8 cellular contexts compared by ENCODE assay signal in genomic region chr1:19643602-19644419, GRCh38. TPM values are rescaled to one million over a fixed set of nuclear protein-coding genes. Genes with fewer than 3 reads are reported as not detected.
DNase-seq lines count a peak whose midpoint lies in the region; ATAC-seq and TF ChIP-seq lines count a peak whose summit lies in the region.

TSS of gene NBL1 (plus strand) at chr1:19644311. CDS start at chr1:19655031, 10,720 bp downstream.

- DNase-seq in GM19238 (ENCODE audit: insufficient read length, low spot score): peak; percentile 60
- DNase-seq in NCI-H2196 (lab: John Stamatoyannopoulos, UW; ENCODE audit: unreplicated experiment): peak; percentile 74
- DNase-seq in activated T-cell treated with anti-CD3 and anti-CD28 coated beads for 4 hours: peak; percentile 61
- DNase-seq in epithelial cell of proximal tubule (ENCODE audit: low read depth): no peak
- peak; percentile 62 for DNase-seq in mucosa of gallbladder (ENCODE audit: low spot score)
- DNase-seq in stimulated activated CD8-positive, alpha-beta memory T cell treated with anti-CD3 and anti-CD28 coated beads, Interleukin-4, amount 100 ng/mL, for 4 hours (ENCODE audit: low read depth in 2 of 2, low spot score in 1 of 2): peak; percentile 29 to 60
- no peak for DNase-seq in pons (ENCODE audit: low spot score)

- H3K4me3 ChIP-seq in epithelial cell of proximal tubule (ENCODE audit: low read depth, low read length): peak within 1 kb of the TSS; percentile 69

- TF ChIP-seq CTCF in epithelial cell of proximal tubule (conservative IDR thresholded peaks at IDR 0.05; ENCODE audit: low read depth, low read length): no peak

- ATAC-seq in GM21360 (IDR thresholded peaks at IDR 0.05; ENCODE audit: unreplicated experiment): no peak

RNA-seq across cellular contexts. Expression of gene NBL1, which starts in this region (rescaled TPM):
- total RNA-seq in epithelial cell of proximal tubule (64.6 and 98.1 TPM in 2 replicates), mucosa of gallbladder (154 TPM)

Comparison
In these comparisons a context has a peak if more than half of its experiments do, and no peak if none do; other contexts are left out.
1. DNase-seq: peak in GM19238 (single experiment), NCI-H2196 (single experiment), activated T-cell treated with anti-CD3 and anti-CD28 coated beads for 4 hours (single experiment), mucosa of gallbladder (single experiment) and stimulated activated CD8-positive, alpha-beta memory T cell treated with anti-CD3 and anti-CD28 coated beads, Interleukin-4, amount 100 ng/mL, for 4 hours (2 of 2); none in epithelial cell of proximal tubule (single experiment) and pons (single experiment).